24 cellular contexts compared by ENCODE assay signal in genomic region chr7:77745746-77746145, GRCh38. TPM values are rescaled to one million over a fixed set of nuclear protein-coding genes. Genes with fewer than 3 reads are reported as not detected.
DNase-seq lines count a peak whose midpoint lies in the region; ATAC-seq and TF ChIP-seq lines count a peak whose summit lies in the region.
"Had no signal": no experiment of that assay in that cellular context is flagged by ENCODE, and none has a peak within 500 bp of the region (broad histone marks: within the 10 kb centered on the region; RNA-seq: fewer than 3 reads in every experiment).

No MANE protein-coding gene starts in this region.

- no peak overlapping the region for H4K91ac ChIP-seq in H9 (ENCODE audit: insufficient read length, low read depth, low read length)

- ATAC-seq in stimulated activated effector memory CD8-positive, alpha-beta T cell treated with anti-CD3 and anti-CD28 coated beads, Interleukin-12 subunit alpha, Interleukin-12 subunit beta, amount 100 ng/mL, for 72 hours = no peak
- ATAC-seq in HG03354 (IDR thresholded peaks at IDR 0.05; ENCODE audit: poor library complexity, severe bottlenecking, unreplicated experiment) (no peak), GM18520 (IDR thresholded peaks at IDR 0.05; ENCODE audit: unreplicated experiment) (no peak)
- ATAC-seq: A549, HepG2, K562 had no signal

- no peaks in the 10 kb centered on the region for H4K20me1 ChIP-seq in H9 (ENCODE audit: control insufficient read depth, insufficient read depth, insufficient read length)

- DNase-seq in Caco-2 = no peak
- DNase-seq in H9 = no peak
- peak; percentile 29 for DNase-seq in cerebellum (ENCODE audit: low spot score)
- DNase-seq in stimulated activated effector memory CD8-positive, alpha-beta T cell treated with anti-CD3 and anti-CD28 coated beads, Interleukin-12 subunit alpha, Interleukin-12 subunit beta, amount 100 ng/mL, for 72 hours (ENCODE audit: low spot score in 2 of 2) = no peak
- DNase-seq in activated gamma-delta T cell (lab: John Stamatoyannopoulos, UW) = no peak
- DNase-seq: AML-193; CD4-positive, alpha-beta memory T cell; COR-L47; GDM1; Kasumi-1; NCI-H1092 treated with DMSO at 0.1 percent for 48 hours; NCI-H1436; NCI-H187; NCI-H2081 treated with DMSO at 0.1 percent for 48 hours; NCI-H2171; NCI-H524; NCI-H774; SK-N-SH had no signal

- H2BK5ac ChIP-seq in H9 (ENCODE audit: insufficient read length, low read length) = no peak overlapping the region

- no peak overlapping the region for H2AFZ ChIP-seq in H9 (ENCODE audit: low read length)

- H3K36me3 Mint-ChIP-seq in Caco-2 (ENCODE audit: insufficient read depth, unreplicated experiment) (peaks cover 34% of the 10 kb centered on the region), H9 (ENCODE audit: insufficient read depth in 1 of 3, low read depth in 3 of 3) (peaks cover 6 to 37% (median 27%) of the 10 kb centered on the region in 3 experiments; a peak in 6 of 7 replicates)
- peaks cover 38% of the 10 kb centered on the region for H3K36me3 Mint-ChIP-seq in stimulated activated effector memory CD8-positive, alpha-beta T cell treated with anti-CD3 and anti-CD28 coated beads, Interleukin-12 subunit alpha, Interleukin-12 subunit beta, amount 100 ng/mL, for 72 hours

- no peak overlapping the region for H2BK120ac ChIP-seq in H9 (ENCODE audit: low read depth, low read length, poor library complexity, severe bottlenecking)

- no peak overlapping the region for H3K27ac ChIP-seq in H9 (ENCODE audit: insufficient read length, low read depth, low read length)
- H3K27ac ChIP-seq: A549 had no signal

- intact Hi-C loops in Caco-2 (cut with micrococcal nuclease; ENCODE audit: unreplicated experiment) = no loop called here

- H4K8ac ChIP-seq in H9 (replicated peaks; ENCODE audit: insufficient read length, low read depth, low read length) = no peak overlapping the region

- peaks cover 7% of the 10 kb centered on the region for H3K4me1 Mint-ChIP-seq in Caco-2 (ENCODE audit: low read depth, unreplicated experiment)
- H3K4me1 Mint-ChIP-seq in H9 = peaks cover 2 to 4% of the 10 kb centered on the region in 2 experiments; a peak in 2 of 4 replicates
- H3K4me1 Mint-ChIP-seq in stimulated activated effector memory CD8-positive, alpha-beta T cell treated with anti-CD3 and anti-CD28 coated beads, Interleukin-12 subunit alpha, Interleukin-12 subunit beta, amount 100 ng/mL, for 72 hours = peaks cover 19% of the 10 kb centered on the region

- POLR2A ChIA-PET in Caco-2 (lab: Charles Lee) = no interaction called here

- no peak overlapping the region for H2BK20ac ChIP-seq in H9 (ENCODE audit: low read depth, low read length, poor library complexity, severe bottlenecking)

- H3K27ac Mint-ChIP-seq in Caco-2 (ENCODE audit: unreplicated experiment) (peak overlapping the region; percentile 21), H9 (peak overlapping the region in 2 of 3 experiments; percentile 83; a peak in 2 of 7 replicates)
- H3K27ac Mint-ChIP-seq in stimulated activated effector memory CD8-positive, alpha-beta T cell treated with anti-CD3 and anti-CD28 coated beads, Interleukin-12 subunit alpha, Interleukin-12 subunit beta, amount 100 ng/mL, for 72 hours = peak overlapping the region; percentile 32

- no TSS peak for BruUV-seq in Caco-2 (replicated peaks; lab: Mats Ljungman, UMichigan)

- H3K27me3 Mint-ChIP-seq in Caco-2 (ENCODE audit: insufficient read depth, unreplicated experiment) (no peaks in the 10 kb centered on the region), H9 (ENCODE audit: low read depth) (no peaks in the 10 kb centered on the region)
- H3K27me3 Mint-ChIP-seq: CD4-positive, alpha-beta memory T cell had no signal

- no peak overlapping the region for H3K56ac ChIP-seq in H9 (ENCODE audit: insufficient read length, low read depth, low read length)

- H2BK15ac ChIP-seq in H9 (ENCODE audit: low read depth, low read length) = no peak overlapping the region

- H3K27me3 ChIP-seq in Caco-2 (replicated peaks; ENCODE audit: control insufficient read depth, insufficient read depth, low read length) (no peaks in the 10 kb centered on the region), H9 (ENCODE audit: insufficient read depth, low read length) (no peaks in the 10 kb centered on the region)
- H3K27me3 ChIP-seq: BLaER1 treated with 17β-estradiol and CSF1 and Interleukin-3, amounts not matched to agents 10 nM and 100 nM had no signal

- H3K18ac ChIP-seq in H9 (ENCODE audit: insufficient read length, low read depth, low read length) = no peak overlapping the region

- H3K79me2 ChIP-seq in H9 (ENCODE audit: insufficient read depth, low read length) = no peaks in the 10 kb centered on the region

- H2AK5ac ChIP-seq in H9 (ENCODE audit: insufficient read length, low read length) = no peak overlapping the region

- H3T11ph ChIP-seq in H9 (ENCODE audit: low read length) = no peak overlapping the region

- H3K79me1 ChIP-seq in H9 (ENCODE audit: insufficient read depth, low read depth, low read length, poor library complexity, severe bottlenecking) = no peaks in the 10 kb centered on the region

- H3K9me3 ChIP-seq in Caco-2 (no peaks in the 10 kb centered on the region), H9 (ENCODE audit: control insufficient read depth, low read depth, low read length) (no peaks in the 10 kb centered on the region)
- H3K9me3 ChIP-seq: A549; BLaER1 treated with 17β-estradiol and CSF1 and Interleukin-3, amounts not matched to agents 10 nM and 100 nM; SK-N-SH had no signal

- no CpG with 5 or more reads among the region's 4 CpGs for WGBS in H9 (ENCODE audit: extremely low coverage, insufficient read length, low lambda C conversion rate)

- no peaks in the 10 kb centered on the region for H3K23me2 ChIP-seq in H9 (ENCODE audit: insufficient read length, low read depth, low read length, poor library complexity, severe bottlenecking)

- no peak overlapping the region for H3K9ac ChIP-seq in H9 (ENCODE audit: extremely low read depth, insufficient read length, low read length)
- H3K9ac ChIP-seq: BLaER1 treated with 17β-estradiol and CSF1 and Interleukin-3, amounts not matched to agents 10 nM and 100 nM; SK-N-SH had no signal

- H2BK12ac ChIP-seq in H9 (ENCODE audit: insufficient read length, low read depth, low read length) = no peak overlapping the region

- H3K4me2 ChIP-seq in H9 (ENCODE audit: insufficient read depth, insufficient read length, low read length) = no peak overlapping the region
- H3K4me2 ChIP-seq: A549; BLaER1 treated with 17β-estradiol and CSF1 and Interleukin-3, amounts not matched to agents 10 nM and 100 nM; SK-N-SH had no signal

- H3K4ac ChIP-seq in H9 (ENCODE audit: low read depth, low read length) = no peak overlapping the region

- CTCF ChIA-PET in Caco-2 (lab: Charles Lee) = no interaction called here

- H3K9me3 Mint-ChIP-seq in Caco-2 (ENCODE audit: unreplicated experiment) (no peaks in the 10 kb centered on the region), H9 (no peaks in the 10 kb centered on the region)
- no peaks in the 10 kb centered on the region for H3K9me3 Mint-ChIP-seq in stimulated activated effector memory CD8-positive, alpha-beta T cell treated with anti-CD3 and anti-CD28 coated beads, Interleukin-12 subunit alpha, Interleukin-12 subunit beta, amount 100 ng/mL, for 72 hours
- H3K9me3 Mint-ChIP-seq: CD4-positive, alpha-beta memory T cell had no signal

- no peak overlapping the region for H3K14ac ChIP-seq in H9 (ENCODE audit: insufficient read depth, low read length)

- H3K4me3 ChIP-seq in Caco-2 (ENCODE audit: low read depth, low read length) = no peak overlapping the region
- H3K4me3 ChIP-seq: A549; BLaER1 treated with 17β-estradiol and CSF1 and Interleukin-3, amounts not matched to agents 10 nM and 100 nM; K562 had no signal

- no peak overlapping the region for H4K5ac ChIP-seq in H9 (ENCODE audit: insufficient read length, low read depth, low read length)

- TF ChIP-seq CTCF in Caco-2 (IDR thresholded peaks at IDR 0.05; ENCODE audit: insufficient read depth in 1 of 2, low read depth in 1 of 2, low read length in 1 of 2, severe bottlenecking in 1 of 2, unreplicated experiment in 1 of 2) (no peak), H9 (conservative IDR thresholded peaks at IDR 0.05) (no peak)

- H3K4me3 Mint-ChIP-seq in Caco-2 (ENCODE audit: unreplicated experiment) = no peak overlapping the region
- H3K4me3 Mint-ChIP-seq in H9 = no peak overlapping the region
- H3K4me3 Mint-ChIP-seq in stimulated activated effector memory CD8-positive, alpha-beta T cell treated with anti-CD3 and anti-CD28 coated beads, Interleukin-12 subunit alpha, Interleukin-12 subunit beta, amount 100 ng/mL, for 72 hours = no peak overlapping the region
- H3K4me3 Mint-ChIP-seq: CD4-positive, alpha-beta memory T cell had no signal

- H3K36me3 ChIP-seq in Caco-2 (ENCODE audit: control insufficient read depth, insufficient read depth, low read length) = no peaks in the 10 kb centered on the region; the same call in none of the 2 replicates

- H3K23ac ChIP-seq in H9 (ENCODE audit: insufficient read length, low read depth, low read length) = no peak overlapping the region

- H3K4me1 ChIP-seq in Caco-2 (0 out of 2 replicates have a peak, but pooled peaks cover 5% of the 10 kb centered on the region), H9 (ENCODE audit: insufficient read depth, low read length) (no peaks in the 10 kb centered on the region)

RNA-seq across cellular contexts. Expression of gene RSBN1L, which starts 49.5 kb away (rescaled TPM):
- total RNA-seq in Caco-2 (2022) = 21.4 and 25.3 TPM in 2 replicates
- 20.6 and 20.7 TPM in 2 replicates for total RNA-seq in H9 (2021)
- total RNA-seq in cerebellum = 44.7 TPM

RNA-seq across cellular contexts. Expression of gene TMEM60, which starts 52.5 kb away (rescaled TPM):
- total RNA-seq in Caco-2 (2022) (18.9 and 19.6 TPM in 2 replicates), H9 (2021) (14.3 and 14.4 TPM in 2 replicates), cerebellum (9.6 TPM)

RNA-seq across cellular contexts. Expression of gene PHTF2, which starts 52.8 kb away (rescaled TPM):
- total RNA-seq in Caco-2 (2022) = 33.8 and 36.9 TPM in 2 replicates
- total RNA-seq in H9 (2021) = 16.2 and 17.0 TPM in 2 replicates
- total RNA-seq in cerebellum = 35.1 TPM

Comparison
In these comparisons a context has a peak if more than half of its experiments do, and no peak if none do; other contexts are left out.
1. H3K27ac Mint-ChIP-seq: peak in every context shown above with its lines; median percentile 83 in H9; 32 in stimulated activated effector memory CD8-positive, alpha-beta T cell treated with anti-CD3 and anti-CD28 coated beads, Interleukin-12 subunit alpha, Interleukin-12 subunit beta, amount 100 ng/mL, for 72 hours; 21 in Caco-2.